Comparison of ENCODE assay signal across 1 cellular context in the genomic region with DNA sequence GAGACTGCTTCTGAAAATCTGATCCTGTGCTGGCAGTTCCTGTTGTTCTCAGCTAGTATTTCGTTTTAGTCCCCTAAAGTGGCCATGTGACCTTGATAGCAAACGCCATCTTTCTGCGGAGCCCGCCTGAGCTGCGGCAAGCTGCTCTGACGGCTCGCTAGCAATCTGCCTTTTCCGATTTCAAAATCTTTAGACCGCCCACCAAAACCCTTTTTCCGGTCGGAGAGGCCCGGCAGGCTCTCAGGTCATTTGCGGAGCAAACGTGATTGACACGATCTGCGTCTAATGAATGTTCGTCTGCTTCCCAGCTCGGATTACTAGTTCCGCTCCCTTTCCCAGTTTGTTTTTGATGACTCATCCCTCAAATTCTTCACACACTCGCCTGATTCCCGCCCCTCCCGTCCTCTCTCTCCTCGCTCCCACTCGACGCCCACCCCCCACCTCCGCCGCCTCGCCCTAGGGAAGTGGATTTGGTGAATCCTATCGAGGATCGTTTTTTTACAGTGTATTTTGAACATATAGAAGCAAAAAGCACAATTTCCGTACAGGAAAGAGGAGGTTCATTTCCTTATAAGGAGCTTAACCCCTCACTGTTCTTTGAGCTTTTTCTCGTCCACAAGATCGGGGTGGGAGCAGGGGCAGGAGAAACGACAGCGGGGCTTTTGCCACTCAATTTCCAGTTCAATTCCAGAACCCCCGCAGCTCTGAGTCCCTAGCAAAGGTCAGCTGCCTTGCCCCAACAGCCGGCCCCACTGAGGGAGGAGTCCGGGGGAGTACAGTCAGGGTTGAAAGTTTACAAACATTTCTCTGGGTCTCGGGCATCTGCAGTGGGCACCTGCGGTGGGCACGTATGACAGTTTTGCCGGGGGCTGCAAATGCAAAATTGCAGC.
TF ChIP-seq lines count a peak whose summit lies in the region.

No MANE protein-coding gene starts in this region.

TF ChIP-seq in K562, 482 proteins besides CTCF, POLR2A, EP300 and RAD21 (continued from another document and continues in another):
- TF ChIP-seq SAP30 (IDR thresholded peaks at IDR 0.05; ENCODE audit: borderline replicate concordance, insufficient read depth, low read depth, low read length, poor library complexity, severe bottlenecking) (no peak), MYBL2 (IDR thresholded peaks at IDR 0.05; ENCODE audit: low read depth) (peak; percentile 95), MYBL2 (CRISPR knock-in tag; IDR thresholded peaks at IDR 0.05; ENCODE audit: borderline replicate concordance) (no peak), BMI1 (IDR thresholded peaks at IDR 0.05; ENCODE audit: low read length) (no peak), PTTG1 (tag; IDR thresholded peaks at IDR 0.05; ENCODE audit: low read depth) (no peak), FOXJ3 (CRISPR knock-in tag; IDR thresholded peaks at IDR 0.05) (no peak), NONO (IDR thresholded peaks at IDR 0.05; ENCODE audit: low read depth in 2 of 2, low read length in 1 of 2) (no peak), HDAC2 (IDR thresholded peaks at IDR 0.05) (no peak), HCFC1 (IDR thresholded peaks at IDR 0.05; ENCODE audit: low read depth, low read length) (no peak), MXI1 (IDR thresholded peaks at IDR 0.05; ENCODE audit: low read depth, low read length) (peak; percentile 16; the same call in 1 of the 2 replicates), ZKSCAN1 (IDR thresholded peaks at IDR 0.05; ENCODE audit: low read depth, low read length) (no peak), RERE (CRISPR knock-in tag; IDR thresholded peaks at IDR 0.05; ENCODE audit: borderline replicate concordance) (no peak), SETDB1 (IDR thresholded peaks at IDR 0.05; ENCODE audit: low read length) (no peak), ESRRB (CRISPR knock-in tag; IDR thresholded peaks at IDR 0.05; ENCODE audit: borderline replicate concordance) (no peak), PHTF2 (CRISPR knock-in tag; IDR thresholded peaks at IDR 0.05) (no peak), WHSC1 (IDR thresholded peaks at IDR 0.05; ENCODE audit: low read length) (no peak), ZNF316 (IDR thresholded peaks at IDR 0.05) (peak; percentile 98), THRAP3 (IDR thresholded peaks at IDR 0.05; ENCODE audit: borderline replicate concordance) (no peak), MAFK (IDR thresholded peaks at IDR 0.05; ENCODE audit: low read length) (peak; percentile 83; the same call in 1 of the 2 replicates), ZBTB1 (CRISPR knock-in tag; IDR thresholded peaks at IDR 0.05; ENCODE audit: borderline replicate concordance, low read depth) (no peak), CAMTA2 (CRISPR knock-in tag; conservative IDR thresholded peaks at IDR 0.05) (no peak), POLR2AphosphoS2 (IDR thresholded peaks at IDR 0.05; ENCODE audit: low read length) (no peak; the same call in 1 of the 2 replicates), ZNF3 (CRISPR knock-in tag; IDR thresholded peaks at IDR 0.05) (no peak), ZNF174 (CRISPR knock-in tag; IDR thresholded peaks at IDR 0.05) (no peak), JUN (IDR thresholded peaks at IDR 0.05; ENCODE audit: borderline replicate concordance, low read depth, low read length) (peak; percentile 69), JUN (CRISPR knock-in tag; IDR thresholded peaks at IDR 0.05; ENCODE audit: borderline replicate concordance) (no peak), EWSR1 (IDR thresholded peaks at IDR 0.05; ENCODE audit: borderline replicate concordance, low read depth, partially characterized antibody) (no peak), MCM3 (IDR thresholded peaks at IDR 0.05) (no peak), BCL6 (CRISPR knock-in tag; IDR thresholded peaks at IDR 0.05) (no peak), TOE1 (IDR thresholded peaks at IDR 0.05; ENCODE audit: borderline replicate concordance) (peak; percentile 38; the same call in 1 of the 2 replicates), TOE1 (CRISPR knock-in tag; IDR thresholded peaks at IDR 0.05; ENCODE audit: borderline replicate concordance, low read depth) (no peak), RFX1 (IDR thresholded peaks at IDR 0.05) (no peak), ZNF134 (CRISPR knock-in tag; conservative IDR thresholded peaks at IDR 0.05) (no peak), HNRNPK (IDR thresholded peaks at IDR 0.05; ENCODE audit: low read depth, low read length, poor library complexity, severe bottlenecking) (no peak), ZNF644 (tag; IDR thresholded peaks at IDR 0.05; ENCODE audit: low read depth) (no peak), DMBX1 (CRISPR knock-in tag; IDR thresholded peaks at IDR 0.05; ENCODE audit: borderline replicate concordance) (no peak; the same call in 1 of the 2 replicates), FOXK2 (conservative IDR thresholded peaks at IDR 0.05 in 1 of 2, IDR thresholded peaks at IDR 0.05 in 1 of 2; ENCODE audit: low read depth in 2 of 2) (no peak), MCM2 (IDR thresholded peaks at IDR 0.05; ENCODE audit: low read depth) (no peak), CSDE1 (IDR thresholded peaks at IDR 0.05) (no peak), TRIM28 (IDR thresholded peaks at IDR 0.05) (no peak), SNRNP70 (optimal IDR thresholded peaks at IDR 0.05; ENCODE audit: low read depth, low read length) (no peak), MTA3 (IDR thresholded peaks at IDR 0.05; ENCODE audit: borderline replicate concordance) (no peak), ZNF764 (CRISPR knock-in tag; IDR thresholded peaks at IDR 0.05; ENCODE audit: low read depth) (no peak), ETV5 (CRISPR knock-in tag; IDR thresholded peaks at IDR 0.05; ENCODE audit: low read depth) (0 out of 2 replicates have a peak, but pooled peaks have one; percentile 24), HMGXB4 (CRISPR knock-in tag; IDR thresholded peaks at IDR 0.05) (no peak), TGIF2 (CRISPR knock-in tag; IDR thresholded peaks at IDR 0.05) (no peak), ATF7 (IDR thresholded peaks at IDR 0.05) (peak; percentile 48)
- TF ChIP-seq, protein P1, sequence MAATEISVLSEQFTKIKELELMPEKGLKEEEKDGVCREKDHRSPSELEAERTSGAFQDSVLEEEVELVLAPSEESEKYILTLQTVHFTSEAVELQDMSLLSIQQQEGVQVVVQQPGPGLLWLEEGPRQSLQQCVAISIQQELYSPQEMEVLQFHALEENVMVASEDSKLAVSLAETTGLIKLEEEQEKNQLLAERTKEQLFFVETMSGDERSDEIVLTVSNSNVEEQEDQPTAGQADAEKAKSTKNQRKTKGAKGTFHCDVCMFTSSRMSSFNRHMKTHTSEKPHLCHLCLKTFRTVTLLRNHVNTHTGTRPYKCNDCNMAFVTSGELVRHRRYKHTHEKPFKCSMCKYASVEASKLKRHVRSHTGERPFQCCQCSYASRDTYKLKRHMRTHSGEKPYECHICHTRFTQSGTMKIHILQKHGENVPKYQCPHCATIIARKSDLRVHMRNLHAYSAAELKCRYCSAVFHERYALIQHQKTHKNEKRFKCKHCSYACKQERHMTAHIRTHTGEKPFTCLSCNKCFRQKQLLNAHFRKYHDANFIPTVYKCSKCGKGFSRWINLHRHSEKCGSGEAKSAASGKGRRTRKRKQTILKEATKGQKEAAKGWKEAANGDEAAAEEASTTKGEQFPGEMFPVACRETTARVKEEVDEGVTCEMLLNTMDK (IDR thresholded peaks at IDR 0.05; ENCODE audit: borderline replicate concordance, insufficient read depth, low read depth, low read length, poor library complexity, severe bottlenecking): no peak
- TF ChIP-seq, protein P2, sequence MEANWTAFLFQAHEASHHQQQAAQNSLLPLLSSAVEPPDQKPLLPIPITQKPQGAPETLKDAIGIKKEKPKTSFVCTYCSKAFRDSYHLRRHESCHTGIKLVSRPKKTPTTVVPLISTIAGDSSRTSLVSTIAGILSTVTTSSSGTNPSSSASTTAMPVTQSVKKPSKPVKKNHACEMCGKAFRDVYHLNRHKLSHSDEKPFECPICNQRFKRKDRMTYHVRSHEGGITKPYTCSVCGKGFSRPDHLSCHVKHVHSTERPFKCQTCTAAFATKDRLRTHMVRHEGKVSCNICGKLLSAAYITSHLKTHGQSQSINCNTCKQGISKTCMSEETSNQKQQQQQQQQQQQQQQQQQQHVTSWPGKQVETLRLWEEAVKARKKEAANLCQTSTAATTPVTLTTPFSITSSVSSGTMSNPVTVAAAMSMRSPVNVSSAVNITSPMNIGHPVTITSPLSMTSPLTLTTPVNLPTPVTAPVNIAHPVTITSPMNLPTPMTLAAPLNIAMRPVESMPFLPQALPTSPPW (CRISPR knock-in tag; IDR thresholded peaks at IDR 0.05): peak; percentile 56; the same call in 1 of the 2 replicates
- TF ChIP-seq, protein P3, sequence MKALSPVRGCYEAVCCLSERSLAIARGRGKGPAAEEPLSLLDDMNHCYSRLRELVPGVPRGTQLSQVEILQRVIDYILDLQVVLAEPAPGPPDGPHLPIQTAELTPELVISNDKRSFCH (CRISPR knock-in tag; IDR thresholded peaks at IDR 0.05): no peak
- TF ChIP-seq, protein P3 (tag; IDR thresholded peaks at IDR 0.05): no peak
- TF ChIP-seq, protein P4, sequence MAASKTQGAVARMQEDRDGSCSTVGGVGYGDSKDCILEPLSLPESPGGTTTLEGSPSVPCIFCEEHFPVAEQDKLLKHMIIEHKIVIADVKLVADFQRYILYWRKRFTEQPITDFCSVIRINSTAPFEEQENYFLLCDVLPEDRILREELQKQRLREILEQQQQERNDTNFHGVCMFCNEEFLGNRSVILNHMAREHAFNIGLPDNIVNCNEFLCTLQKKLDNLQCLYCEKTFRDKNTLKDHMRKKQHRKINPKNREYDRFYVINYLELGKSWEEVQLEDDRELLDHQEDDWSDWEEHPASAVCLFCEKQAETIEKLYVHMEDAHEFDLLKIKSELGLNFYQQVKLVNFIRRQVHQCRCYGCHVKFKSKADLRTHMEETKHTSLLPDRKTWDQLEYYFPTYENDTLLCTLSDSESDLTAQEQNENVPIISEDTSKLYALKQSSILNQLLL (CRISPR knock-in tag; IDR thresholded peaks at IDR 0.05; ENCODE audit: borderline replicate concordance): no peak
- TF ChIP-seq, protein P5, sequence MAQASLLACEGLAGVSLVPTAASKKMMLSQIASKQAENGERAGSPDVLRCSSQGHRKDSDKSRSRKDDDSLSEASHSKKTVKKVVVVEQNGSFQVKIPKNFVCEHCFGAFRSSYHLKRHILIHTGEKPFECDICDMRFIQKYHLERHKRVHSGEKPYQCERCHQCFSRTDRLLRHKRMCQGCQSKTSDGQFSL (CRISPR knock-in tag; IDR thresholded peaks at IDR 0.05): no peak
- TF ChIP-seq, protein P5 (tag; IDR thresholded peaks at IDR 0.05): no peak
- TF ChIP-seq, protein P6, sequence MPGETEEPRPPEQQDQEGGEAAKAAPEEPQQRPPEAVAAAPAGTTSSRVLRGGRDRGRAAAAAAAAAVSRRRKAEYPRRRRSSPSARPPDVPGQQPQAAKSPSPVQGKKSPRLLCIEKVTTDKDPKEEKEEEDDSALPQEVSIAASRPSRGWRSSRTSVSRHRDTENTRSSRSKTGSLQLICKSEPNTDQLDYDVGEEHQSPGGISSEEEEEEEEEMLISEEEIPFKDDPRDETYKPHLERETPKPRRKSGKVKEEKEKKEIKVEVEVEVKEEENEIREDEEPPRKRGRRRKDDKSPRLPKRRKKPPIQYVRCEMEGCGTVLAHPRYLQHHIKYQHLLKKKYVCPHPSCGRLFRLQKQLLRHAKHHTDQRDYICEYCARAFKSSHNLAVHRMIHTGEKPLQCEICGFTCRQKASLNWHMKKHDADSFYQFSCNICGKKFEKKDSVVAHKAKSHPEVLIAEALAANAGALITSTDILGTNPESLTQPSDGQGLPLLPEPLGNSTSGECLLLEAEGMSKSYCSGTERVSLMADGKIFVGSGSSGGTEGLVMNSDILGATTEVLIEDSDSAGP (CRISPR knock-in tag; IDR thresholded peaks at IDR 0.05): no peak
